37 cellular contexts compared by ENCODE assay signal in the genomic region with DNA sequence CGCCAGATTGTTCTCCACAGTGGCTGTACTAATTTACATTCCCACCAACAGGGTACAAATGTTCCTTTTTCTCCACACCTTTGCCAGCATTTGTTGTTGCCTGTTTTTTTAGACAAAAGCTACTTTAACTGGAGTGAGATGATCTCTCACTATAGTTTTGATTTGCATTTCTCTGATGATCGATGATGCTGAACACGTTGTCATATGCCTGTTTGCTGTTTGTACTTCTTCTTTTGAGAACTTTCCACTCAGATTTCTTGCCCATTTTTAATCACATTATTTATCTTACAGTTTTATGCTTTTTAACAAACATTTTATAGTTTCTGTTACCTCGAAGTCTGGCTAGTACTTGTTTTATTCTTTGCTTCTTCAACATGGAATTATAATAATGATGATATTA.
"Had no signal": no experiment of that assay in that cellular context is flagged by ENCODE, and none has a peak within 500 bp of the region (broad histone marks: within the 10 kb centered on the region; RNA-seq: fewer than 3 reads in every experiment).

No MANE protein-coding gene starts in this region.

- H3K36me3 ChIP-seq: adrenal gland, ascending aorta, brain microvascular endothelial cell, breast epithelium, cardiac muscle cell had no signal

- DNase-seq: activated effector memory CD4-positive, alpha-beta T cell treated with anti-CD3 and anti-CD28 coated beads, Interleukin-2, amount 50 U/mL, for 16 hours; activated effector memory CD4-positive, alpha-beta T cell treated with Interleukin-2 at 50 U/mL for 16 hours; activated gamma-delta T cell; activated gamma-delta T cell treated with Interleukin-2 at 50 U/mL for 16 hours; activated naive CD4-positive, alpha-beta T cell; activated naive CD4-positive, alpha-beta T cell treated with anti-CD3 and anti-CD28 coated beads for 36 hours; activated naive CD4-positive, alpha-beta T cell treated with anti-CD3 and anti-CD28 coated beads, Interleukin-2, amount 10 ng/mL, durations not matched to agents 7 days and 5 days; activated naive CD4-positive, alpha-beta T cell treated with anti-CD3 and anti-CD28 coated beads, Interleukin-2, amount 50 U/mL, for 16 hours; activated naive CD4-positive, alpha-beta T cell treated with Interleukin-2 at 50 U/mL for 16 hours; activated naive CD8-positive, alpha-beta T cell treated with anti-CD3 and anti-CD28 coated beads for 36 hours; activated naive CD8-positive, alpha-beta T cell treated with anti-CD3 and anti-CD28 coated beads, Interleukin-2, amount 10 ng/mL, durations not matched to agents 7 days and 5 days; activated naive CD8-positive, alpha-beta T cell treated with anti-CD3 and anti-CD28 coated beads, Interleukin-2, amount 50 U/mL, for 24 hours; activated T-cell treated with anti-CD3 and anti-CD28 coated beads, Interleukin-2, amount 50 U/mL, for 24 hours; activated T-cell treated with anti-CD3 and anti-CD28 coated beads, Interleukin-2, amount 50 U/mL, for 4 hours; activated T-cell treated with anti-CD3 and anti-CD28 coated beads, Interleukin-2, amount 50 U/mL, for 48 hours; activated T-cell treated with anti-CD3 and anti-CD28 coated beads, Interleukin-2, amount 50 U/mL, for 72 hours; adrenal gland; amniotic stem cell; amygdala; anterior cingulate cortex; aorta; body of pancreas; brain microvascular endothelial cell; caudate nucleus; central memory CD4-positive, alpha-beta T cell; cerebellar nuclear complex had no signal

- H3K4me3 ChIP-seq: adrenal gland, ascending aorta, body of pancreas, breast epithelium, cardiac muscle cell had no signal

- H3K4me1 Mint-ChIP-seq: activated naive CD4-positive, alpha-beta T cell treated with anti-CD3 and anti-CD28 coated beads, Interleukin-2, amount 10 ng/mL, durations not matched to agents 7 days and 5 days; activated naive CD4-positive, alpha-beta T cell treated with anti-CD3 and anti-CD28 coated beads, Interleukin-2, amount 50 U/mL, for 24 hours; activated naive CD8-positive, alpha-beta T cell treated with anti-CD3 and anti-CD28 coated beads for 36 hours; activated naive CD8-positive, alpha-beta T cell treated with anti-CD3 and anti-CD28 coated beads, Interleukin-2, amount 10 ng/mL, durations not matched to agents 7 days and 5 days; activated naive CD8-positive, alpha-beta T cell treated with anti-CD3 and anti-CD28 coated beads, Interleukin-2, amount 50 U/mL, for 24 hours; activated T-helper 17 cell treated with anti-CD3 and anti-CD28 coated beads, Interleukin-2, amount 50 U/mL, for 72 hours; brain; central memory CD8-positive, alpha-beta T cell had no signal

- H3K4me3 Mint-ChIP-seq: activated naive CD4-positive, alpha-beta T cell treated with anti-CD3 and anti-CD28 coated beads for 36 hours; activated naive CD4-positive, alpha-beta T cell treated with anti-CD3 and anti-CD28 coated beads, Interleukin-2, amount 10 ng/mL, durations not matched to agents 7 days and 5 days; activated naive CD4-positive, alpha-beta T cell treated with anti-CD3 and anti-CD28 coated beads, Interleukin-2, amount 50 U/mL, for 24 hours; activated naive CD8-positive, alpha-beta T cell; activated naive CD8-positive, alpha-beta T cell treated with anti-CD3 and anti-CD28 coated beads for 36 hours; activated naive CD8-positive, alpha-beta T cell treated with anti-CD3 and anti-CD28 coated beads, Interleukin-2, amount 10 ng/mL, durations not matched to agents 7 days and 5 days; activated naive CD8-positive, alpha-beta T cell treated with anti-CD3 and anti-CD28 coated beads, Interleukin-2, amount 50 U/mL, for 24 hours; activated T-cell treated with anti-CD3 and anti-CD28 coated beads, Interleukin-2, amount 50 U/mL, for 24 hours; activated T-cell treated with anti-CD3 and anti-CD28 coated beads, Interleukin-2, amount 50 U/mL, for 4 hours; activated T-cell treated with anti-CD3 and anti-CD28 coated beads, Interleukin-2, amount 50 U/mL, for 72 hours; activated T-helper 1 cell treated with anti-CD3 and anti-CD28 coated beads, Interleukin-12 subunit alpha, Interleukin-12 subunit beta, Interleukin-2, Interleukin-4 antibody, amounts not matched to agents 30 ng/mL and 10 ng/mL and 1 ng/mL, durations not matched to agents 14 hours and 24 hours and 36 hours; activated T-helper 17 cell treated with anti-CD3 and anti-CD28 coated beads, Interleukin-2, amount 50 U/mL, for 72 hours; brain; central memory CD8-positive, alpha-beta T cell had no signal

- H3K4me1 ChIP-seq: adrenal gland, ascending aorta, body of pancreas, breast epithelium had no signal

- H3K27ac ChIP-seq: adrenal gland, ascending aorta, body of pancreas, brain microvascular endothelial cell, breast epithelium, cardiac muscle cell had no signal

- H3K36me3 Mint-ChIP-seq: activated naive CD4-positive, alpha-beta T cell treated with anti-CD3 and anti-CD28 coated beads, Interleukin-2, amount 10 ng/mL, durations not matched to agents 7 days and 5 days; activated naive CD4-positive, alpha-beta T cell treated with anti-CD3 and anti-CD28 coated beads, Interleukin-2, amount 50 U/mL, for 24 hours; activated naive CD4-positive, alpha-beta T cell treated with anti-CD3 and anti-CD28 coated beads, Interleukin-2, amount 50 U/mL, for 72 hours; activated naive CD8-positive, alpha-beta T cell; activated naive CD8-positive, alpha-beta T cell treated with anti-CD3 and anti-CD28 coated beads for 36 hours; activated naive CD8-positive, alpha-beta T cell treated with anti-CD3 and anti-CD28 coated beads, Interleukin-2, amount 10 ng/mL, durations not matched to agents 7 days and 5 days; brain had no signal

- H3K27ac Mint-ChIP-seq: activated naive CD4-positive, alpha-beta T cell treated with anti-CD3 and anti-CD28 coated beads for 36 hours; activated naive CD4-positive, alpha-beta T cell treated with anti-CD3 and anti-CD28 coated beads, Interleukin-2, amount 10 ng/mL, durations not matched to agents 7 days and 5 days; activated naive CD4-positive, alpha-beta T cell treated with anti-CD3 and anti-CD28 coated beads, Interleukin-2, amount 50 U/mL, for 24 hours; activated naive CD4-positive, alpha-beta T cell treated with anti-CD3 and anti-CD28 coated beads, Interleukin-2, amount 50 U/mL, for 72 hours; activated naive CD8-positive, alpha-beta T cell; activated naive CD8-positive, alpha-beta T cell treated with anti-CD3 and anti-CD28 coated beads for 36 hours; activated naive CD8-positive, alpha-beta T cell treated with anti-CD3 and anti-CD28 coated beads, Interleukin-2, amount 10 ng/mL, durations not matched to agents 7 days and 5 days; activated naive CD8-positive, alpha-beta T cell treated with anti-CD3 and anti-CD28 coated beads, Interleukin-2, amount 50 U/mL, for 24 hours; activated T-cell treated with anti-CD3 and anti-CD28 coated beads, Interleukin-2, amount 50 U/mL, for 24 hours; activated T-cell treated with anti-CD3 and anti-CD28 coated beads, Interleukin-2, amount 50 U/mL, for 72 hours; activated T-helper 1 cell treated with anti-CD3 and anti-CD28 coated beads, Interleukin-12 subunit alpha, Interleukin-12 subunit beta, Interleukin-2, Interleukin-4 antibody, amounts not matched to agents 30 ng/mL and 10 ng/mL and 1 ng/mL, durations not matched to agents 14 hours and 24 hours and 36 hours; activated T-helper 17 cell treated with anti-CD3 and anti-CD28 coated beads, Interleukin-2, amount 50 U/mL, for 72 hours; activated T-helper 2 cell treated with anti-CD3 and anti-CD28 coated beads, Interferon-gamma antibody, Interleukin-2, Interleukin-4, amounts not matched to agents 10 μg/mL and 5 μg/mL and 100 μg/mL, durations not matched to agents 14 hours and 24 hours and 36 hours had no signal

- H3K27me3 Mint-ChIP-seq: activated naive CD4-positive, alpha-beta T cell treated with anti-CD3 and anti-CD28 coated beads, Interleukin-2, amount 10 ng/mL, durations not matched to agents 7 days and 5 days; activated naive CD4-positive, alpha-beta T cell treated with anti-CD3 and anti-CD28 coated beads, Interleukin-2, amount 50 U/mL, for 24 hours; activated naive CD8-positive, alpha-beta T cell; activated naive CD8-positive, alpha-beta T cell treated with anti-CD3 and anti-CD28 coated beads for 36 hours; activated naive CD8-positive, alpha-beta T cell treated with anti-CD3 and anti-CD28 coated beads, Interleukin-2, amount 50 U/mL, for 24 hours; activated T-cell treated with anti-CD3 and anti-CD28 coated beads, Interleukin-2, amount 50 U/mL, for 24 hours; central memory CD8-positive, alpha-beta T cell had no signal

- H3K27me3 ChIP-seq: adrenal gland, ascending aorta, body of pancreas, brain microvascular endothelial cell, breast epithelium, cardiac muscle cell had no signal

- H3K9me3 Mint-ChIP-seq: activated naive CD4-positive, alpha-beta T cell treated with anti-CD3 and anti-CD28 coated beads for 36 hours; activated naive CD4-positive, alpha-beta T cell treated with anti-CD3 and anti-CD28 coated beads, Interleukin-2, amount 10 ng/mL, durations not matched to agents 7 days and 5 days; activated naive CD4-positive, alpha-beta T cell treated with anti-CD3 and anti-CD28 coated beads, Interleukin-2, amount 50 U/mL, for 24 hours; activated naive CD4-positive, alpha-beta T cell treated with anti-CD3 and anti-CD28 coated beads, Interleukin-2, amount 50 U/mL, for 72 hours; activated naive CD8-positive, alpha-beta T cell treated with anti-CD3 and anti-CD28 coated beads for 36 hours; activated naive CD8-positive, alpha-beta T cell treated with anti-CD3 and anti-CD28 coated beads, Interleukin-2, amount 10 ng/mL, durations not matched to agents 7 days and 5 days; activated T-cell treated with anti-CD3 and anti-CD28 coated beads, Interleukin-2, amount 50 U/mL, for 24 hours; activated T-cell treated with anti-CD3 and anti-CD28 coated beads, Interleukin-2, amount 50 U/mL, for 4 hours; activated T-helper 1 cell treated with anti-CD3 and anti-CD28 coated beads, Interleukin-12 subunit alpha, Interleukin-12 subunit beta, Interleukin-2, Interleukin-4 antibody, amounts not matched to agents 30 ng/mL and 10 ng/mL and 1 ng/mL, durations not matched to agents 14 hours and 24 hours and 36 hours; activated T-helper 17 cell treated with anti-CD3 and anti-CD28 coated beads, Interleukin-2, amount 50 U/mL, for 72 hours; activated T-helper 2 cell treated with anti-CD3 and anti-CD28 coated beads, Interferon-gamma antibody, Interleukin-2, Interleukin-4, amounts not matched to agents 10 μg/mL and 5 μg/mL and 100 μg/mL, durations not matched to agents 14 hours and 24 hours and 36 hours; central memory CD8-positive, alpha-beta T cell had no signal

- ATAC-seq: activated naive CD4-positive, alpha-beta T cell treated with anti-CD3 and anti-CD28 coated beads, Interleukin-2, amount 50 U/mL, for 72 hours; activated naive CD8-positive, alpha-beta T cell treated with anti-CD3 and anti-CD28 coated beads, Interleukin-2, amount 50 U/mL, for 24 hours; activated T-cell treated with anti-CD3 and anti-CD28 coated beads, Interleukin-2, amount 50 U/mL, for 4 hours; activated T-cell treated with anti-CD3 and anti-CD28 coated beads, Interleukin-2, amount 50 U/mL, for 72 hours; activated T-helper 17 cell treated with anti-CD3 and anti-CD28 coated beads, Interleukin-2, amount 50 U/mL, for 72 hours; body of pancreas had no signal

- H3K9me3 ChIP-seq: adrenal gland, ascending aorta, body of pancreas, breast epithelium had no signal
